ENCODE assay signal across 2 cellular contexts in genomic region chr11:45924927-45925326, GRCh38.
TF ChIP-seq lines count a peak whose summit lies in the region.

No MANE protein-coding gene starts in this region.

TF ChIP-seq in HepG2, 621 proteins besides CTCF, POLR2A, EP300 and RAD21:
- TF ChIP-seq FOXP4 (CRISPR knock-in tag; IDR thresholded peaks at IDR 0.05) (no peak), REST (IDR thresholded peaks at IDR 0.05; ENCODE audit: borderline replicate concordance in 1 of 2, low read depth in 1 of 2, low read length in 2 of 2) (peak in 1 of 2 experiments; percentile 50; a peak in 2 of 4 replicates), KDM2A (CRISPR knock-in tag; IDR thresholded peaks at IDR 0.05; ENCODE audit: borderline replicate concordance, low read depth) (no peak), WIZ (CRISPR knock-in tag; IDR thresholded peaks at IDR 0.05) (no peak), JDP2 (CRISPR knock-in tag; IDR thresholded peaks at IDR 0.05; ENCODE audit: borderline replicate concordance) (no peak), ZFYVE20 (CRISPR knock-in tag; IDR thresholded peaks at IDR 0.05; ENCODE audit: borderline replicate concordance, low read depth) (no peak), ZNF629 (CRISPR knock-in tag; conservative IDR thresholded peaks at IDR 0.05) (peak; percentile 70), POGK (CRISPR knock-in tag; conservative IDR thresholded peaks at IDR 0.05) (no peak), TEF (CRISPR knock-in tag; IDR thresholded peaks at IDR 0.05) (no peak)

TF ChIP-seq in HEK293, 187 proteins besides CTCF, POLR2A, EP300 and RAD21:
- TF ChIP-seq REST (tag by site-specific recombination; IDR thresholded peaks at IDR 0.05) (peak; percentile 74), ZNF148 (tag by site-specific recombination; IDR thresholded peaks at IDR 0.05; ENCODE audit: borderline replicate concordance) (no peak)
